In the genomic region with DNA sequence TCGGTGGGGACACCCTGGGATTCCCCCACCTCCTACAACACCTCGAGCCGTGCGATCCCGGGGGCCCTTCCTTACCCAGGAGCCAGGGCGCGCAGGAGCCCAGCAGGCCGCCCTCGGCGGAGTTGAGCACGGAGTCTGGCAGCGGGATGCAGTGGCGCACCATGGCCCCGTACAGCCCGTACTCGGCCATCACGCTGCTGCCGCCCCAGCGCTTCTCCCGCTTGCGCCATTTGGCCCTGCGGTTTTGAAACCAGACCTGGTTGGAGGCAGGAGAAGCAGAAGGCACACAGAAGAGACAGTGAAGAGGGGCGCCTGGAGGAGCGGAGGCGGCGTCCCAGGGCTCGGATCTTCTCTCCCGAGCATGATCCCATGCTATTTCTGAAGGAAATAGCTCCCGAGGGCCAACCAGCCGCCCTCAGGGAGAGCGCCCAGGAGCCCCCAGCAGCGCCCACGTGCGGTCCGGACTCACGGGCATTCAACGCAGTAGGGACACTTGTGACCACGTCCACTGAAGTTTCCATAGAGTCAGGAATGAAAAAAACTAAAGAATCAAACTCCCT, we compare ENCODE assay signal across 1 cellular context.
TF ChIP-seq lines count a peak whose summit lies in the region.

No MANE protein-coding gene starts in this region.

TF ChIP-seq in GM23338, 12 proteins besides CTCF, POLR2A, EP300 and RAD21 (continued from another document):
- TF ChIP-seq ZNF462 (CRISPR knock-in tag; IDR thresholded peaks at IDR 0.05): no peak
- TF ChIP-seq EZH2phosphoT487 (IDR thresholded peaks at IDR 0.05; ENCODE audit: unreplicated experiment): no peak
- TF ChIP-seq ZNF114 (CRISPR knock-in tag; IDR thresholded peaks at IDR 0.05): no peak
- TF ChIP-seq, protein P1, sequence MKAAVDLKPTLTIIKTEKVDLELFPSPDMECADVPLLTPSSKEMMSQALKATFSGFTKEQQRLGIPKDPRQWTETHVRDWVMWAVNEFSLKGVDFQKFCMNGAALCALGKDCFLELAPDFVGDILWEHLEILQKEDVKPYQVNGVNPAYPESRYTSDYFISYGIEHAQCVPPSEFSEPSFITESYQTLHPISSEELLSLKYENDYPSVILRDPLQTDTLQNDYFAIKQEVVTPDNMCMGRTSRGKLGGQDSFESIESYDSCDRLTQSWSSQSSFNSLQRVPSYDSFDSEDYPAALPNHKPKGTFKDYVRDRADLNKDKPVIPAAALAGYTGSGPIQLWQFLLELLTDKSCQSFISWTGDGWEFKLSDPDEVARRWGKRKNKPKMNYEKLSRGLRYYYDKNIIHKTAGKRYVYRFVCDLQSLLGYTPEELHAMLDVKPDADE (IDR thresholded peaks at IDR 0.05): no peak
- TF ChIP-seq CREB1 (CRISPR knock-in tag; IDR thresholded peaks at IDR 0.05; ENCODE audit: low read depth): no peak
- no peak for TF ChIP-seq NANOG (IDR thresholded peaks at IDR 0.05; ENCODE audit: borderline replicate concordance)
- TF ChIP-seq STAT1 (IDR thresholded peaks at IDR 0.05; ENCODE audit: unreplicated experiment): no peak
TF ChIP-seq in GM23338: peak in this region for 0.
